ENCODE assay signal across 29 cellular contexts in the genomic region with DNA sequence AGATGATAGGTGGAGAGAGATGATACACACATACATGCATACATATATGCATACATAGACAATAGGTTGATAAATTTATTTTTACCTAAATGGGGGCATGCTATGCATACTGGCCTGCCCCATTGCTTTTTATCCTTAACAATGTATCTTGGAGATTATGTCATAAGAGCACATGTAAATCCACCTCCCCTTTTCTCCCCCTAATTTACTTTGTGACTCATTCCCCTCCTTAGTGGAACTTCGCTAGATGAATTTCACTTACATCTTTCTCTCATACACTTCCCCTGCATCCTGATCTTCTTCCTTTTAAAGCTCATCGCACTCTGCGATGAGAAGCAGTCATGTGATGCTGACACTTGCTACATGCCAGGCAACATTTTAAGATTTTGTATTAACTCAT.
A peak's percentile ranks its signal among the peaks of the same experiment; 100 is the strongest.
DNase-seq lines count a peak whose midpoint lies in the region; ATAC-seq, FAIRE-seq and TF ChIP-seq lines count a peak whose summit lies in the region.
"Had no signal": no experiment of that assay in that cellular context is flagged by ENCODE, and none has a peak within 500 bp of the region (broad histone marks: within the 10 kb centered on the region; RNA-seq: fewer than 3 reads in every experiment).

No MANE protein-coding gene starts in this region.

- H3K4me3 Mint-ChIP-seq in HFFc6, result peak overlapping the region; percentile 6; the same call in 1 of the 2 replicates
- H3K4me3 Mint-ChIP-seq in astrocyte (ENCODE audit: unreplicated experiment), result no peak overlapping the region
- H3K4me3 Mint-ChIP-seq: activated T-helper 1 cell treated with anti-CD3 and anti-CD28 coated beads, Interleukin-12 subunit alpha, Interleukin-12 subunit beta, Interleukin-2, Interleukin-4 antibody, amounts not matched to agents 30 ng/mL and 10 ng/mL and 1 ng/mL, durations not matched to agents 14 hours and 24 hours and 36 hours; CD8-positive, alpha-beta memory T cell; dendritic cell treated with granulocyte-macrophage colony-stimulating factor and Interleukin-4, amounts not matched to agents 40 ng/mL and 50 ng/mL, for 4 days; naive thymus-derived CD8-positive, alpha-beta T cell had no signal

- no peak for FAIRE-seq in astrocyte (lab: Jason Lieb, UNC)
- FAIRE-seq: A204.1, HepG2, keratinocyte had no signal

- TF ChIP-seq CTCF in HFFc6 (IDR thresholded peaks at IDR 0.05), result no peak
- TF ChIP-seq CTCF in astrocyte (IDR thresholded peaks at IDR 0.05; ENCODE audit: insufficient read depth, low read depth, low read length), result no peak
- TF ChIP-seq CTCF in foreskin fibroblast (IDR thresholded peaks at IDR 0.05; ENCODE audit: low read depth, low read length), result no peak
- no peak for TF ChIP-seq CTCF in uterus (IDR thresholded peaks at IDR 0.05)
- TF ChIP-seq CTCF in stomach (IDR thresholded peaks at IDR 0.05), result no peak

- TF ChIP-seq POLR2A in uterus (IDR thresholded peaks at IDR 0.05), result no peak
- no peak for TF ChIP-seq POLR2A in stomach (IDR thresholded peaks at IDR 0.05)

- H3K36me3 Mint-ChIP-seq in HFFc6 (ENCODE audit: low read depth) (no peaks in the 10 kb centered on the region), astrocyte (ENCODE audit: low read depth, unreplicated experiment) (no peaks in the 10 kb centered on the region)
- H3K36me3 Mint-ChIP-seq: CD8-positive, alpha-beta memory T cell; naive thymus-derived CD8-positive, alpha-beta T cell had no signal

- no peak overlapping the region for H3K9ac ChIP-seq in astrocyte (ENCODE audit: low read length)

- H3K4me1 Mint-ChIP-seq in HFFc6 (ENCODE audit: low read depth) (peaks cover 34% of the 10 kb centered on the region), astrocyte (ENCODE audit: low read depth, unreplicated experiment) (no peaks in the 10 kb centered on the region)
- H3K4me1 Mint-ChIP-seq: CD8-positive, alpha-beta memory T cell; naive thymus-derived CD8-positive, alpha-beta T cell had no signal

- H4K20me1 ChIP-seq in astrocyte (ENCODE audit: insufficient read depth, low read length), result no peaks in the 10 kb centered on the region

- intact Hi-C loops in uterus (cut with DNase I; ENCODE audit: low total_unique reads), result loop anchor here (10.0 kb wide), 1 partner anchor 164 kb away; no protein-coding TSS in a partner anchor
- intact Hi-C loops in stomach (cut with DNase I; ENCODE audit: low total_unique reads), result no loop called here

- no peak for ATAC-seq in HG02973 (IDR thresholded peaks at IDR 0.05; ENCODE audit: unreplicated experiment)
- ATAC-seq: HepG2; naive thymus-derived CD8-positive, alpha-beta T cell had no signal

- H3K9me3 Mint-ChIP-seq in HFFc6, result no peaks in the 10 kb centered on the region
- H3K9me3 Mint-ChIP-seq in astrocyte (ENCODE audit: unreplicated experiment), result no peaks in the 10 kb centered on the region
- H3K9me3 Mint-ChIP-seq: activated T-helper 1 cell treated with anti-CD3 and anti-CD28 coated beads, Interleukin-12 subunit alpha, Interleukin-12 subunit beta, Interleukin-2, Interleukin-4 antibody, amounts not matched to agents 30 ng/mL and 10 ng/mL and 1 ng/mL, durations not matched to agents 14 hours and 24 hours and 36 hours; CD8-positive, alpha-beta memory T cell; dendritic cell treated with granulocyte-macrophage colony-stimulating factor and Interleukin-4, amounts not matched to agents 40 ng/mL and 50 ng/mL, for 4 days; naive thymus-derived CD8-positive, alpha-beta T cell had no signal

- H3K27me3 Mint-ChIP-seq in HFFc6 (ENCODE audit: insufficient read depth) (no peaks in the 10 kb centered on the region; the same call in 1 of the 2 replicates), astrocyte (ENCODE audit: low read depth, unreplicated experiment) (peaks cover 18% of the 10 kb centered on the region)

- TF ChIP-seq EP300 in stomach (IDR thresholded peaks at IDR 0.05), result no peak

- 82 to 94% (median 91%) methylated on average over 3 of the region's 3 CpGs for WGBS in stomach, 5 donors

- no peaks in the 10 kb centered on the region for H3K27me3 ChIP-seq in astrocyte (ENCODE audit: insufficient read depth, low read length)
- H3K27me3 ChIP-seq in uterus, result no peaks in the 10 kb centered on the region
- peaks cover 0 to 5% (median 0%) of the 10 kb centered on the region in 3 donors for H3K27me3 ChIP-seq in stomach
- H3K27me3 ChIP-seq: Peyer's patch had no signal

- H3K4me1 ChIP-seq in astrocyte (ENCODE audit: insufficient read depth, low read length), result no peaks in the 10 kb centered on the region
- no peaks in the 10 kb centered on the region for H3K4me1 ChIP-seq in uterus
- H3K4me1 ChIP-seq in stomach, result peaks cover 0 to 7% (median 0%) of the 10 kb centered on the region in 4 donors
- H3K4me1 ChIP-seq: HAP-1, Peyer's patch had no signal

- H3K9me3 ChIP-seq in astrocyte (ENCODE audit: insufficient read depth, low read depth, low read length) (no peaks in the 10 kb centered on the region), uterus (no peaks in the 10 kb centered on the region), stomach (no peaks in the 10 kb centered on the region)
- H3K9me3 ChIP-seq: HAP-1, Peyer's patch, thoracic aorta had no signal

- H3K36me3 ChIP-seq in astrocyte (ENCODE audit: insufficient read depth, low read length), result no peaks in the 10 kb centered on the region
- no peaks in the 10 kb centered on the region for H3K36me3 ChIP-seq in uterus
- H3K36me3 ChIP-seq in stomach, result no peaks in the 10 kb centered on the region
- H3K36me3 ChIP-seq: HAP-1, Peyer's patch, thoracic aorta had no signal

- H3K4me3 ChIP-seq in astrocyte (ENCODE audit: insufficient read depth, low read depth, low read length), result no peak overlapping the region
- H3K4me3 ChIP-seq in foreskin fibroblast (ENCODE audit: low read depth in 1 of 2, low read length in 2 of 2), result no peak overlapping the region
- no peak overlapping the region for H3K4me3 ChIP-seq in uterus
- no peak overlapping the region for H3K4me3 ChIP-seq in stomach
- H3K4me3 ChIP-seq: HAP-1, Peyer's patch, thoracic aorta had no signal

- no peak overlapping the region for H2AFZ ChIP-seq in astrocyte (ENCODE audit: low read depth, low read length)

- peak overlapping the region; percentile 16 for H3K4me2 ChIP-seq in astrocyte (ENCODE audit: low read length)

- H3K79me2 ChIP-seq in astrocyte (ENCODE audit: insufficient read depth, low read length), result no peaks in the 10 kb centered on the region

- H3K27ac ChIP-seq in astrocyte (ENCODE audit: low read depth, low read length) (no peak overlapping the region), uterus (no peak overlapping the region), stomach (no peak overlapping the region)
- H3K27ac ChIP-seq: Peyer's patch, thoracic aorta had no signal

- peak overlapping the region; percentile 36 for H3K27ac Mint-ChIP-seq in HFFc6
- H3K27ac Mint-ChIP-seq in astrocyte (ENCODE audit: unreplicated experiment), result no peak overlapping the region
- H3K27ac Mint-ChIP-seq: activated T-helper 1 cell treated with anti-CD3 and anti-CD28 coated beads, Interleukin-12 subunit alpha, Interleukin-12 subunit beta, Interleukin-2, Interleukin-4 antibody, amounts not matched to agents 30 ng/mL and 10 ng/mL and 1 ng/mL, durations not matched to agents 14 hours and 24 hours and 36 hours; CD8-positive, alpha-beta memory T cell; dendritic cell treated with granulocyte-macrophage colony-stimulating factor and Interleukin-4, amounts not matched to agents 40 ng/mL and 50 ng/mL, for 4 days; naive thymus-derived CD8-positive, alpha-beta T cell had no signal

- DNase-seq in A172 (ENCODE audit: low spot score) (peak; percentile 55), HFFc6 (peak; percentile 39), astrocyte (ENCODE audit: low read depth) (peak; percentile 54), foreskin fibroblast (peak; percentile 32 to 63), uterus (no peak), stomach (no peak)
- DNase-seq in activated T-cell treated with anti-CD3 and anti-CD28 coated beads, Interleukin-2, amount 50 U/mL, for 1 hour, result no peak
- DNase-seq: activated CD4-positive, alpha-beta T cell treated with anti-CD3 and anti-CD28 coated beads, Interleukin-2, amount 50 U/mL, for 4 hours; activated naive CD4-positive, alpha-beta T cell treated with anti-CD3 and anti-CD28 coated beads, Interleukin-2, amount 50 U/mL, for 16 hours; CD8-positive, alpha-beta memory T cell; central memory CD4-positive, alpha-beta T cell; GDM1; midbrain; naive thymus-derived CD8-positive, alpha-beta T cell; NCI-H1092; NCI-H1694 treated with DMSO at 0.1 percent for 48 hours; NCI-H524; occipital lobe; Peyer's patch; SIG-M5; stimulated activated naive CD8-positive, alpha-beta T cell treated with anti-CD3 and anti-CD28 coated beads, Interleukin-15, Interleukin-2, amounts not matched to agents 100 U/mL and 50 U/mL, for 24 hours had no signal

Comparison
In these comparisons a context has a peak if more than half of its experiments do, and no peak if none do; other contexts are left out.
1. DNase-seq: peak in A172 (single experiment), HFFc6 (single experiment), astrocyte (single experiment) and foreskin fibroblast (2 of 2); none in uterus (0 of 2), stomach (single experiment) and activated T-cell treated with anti-CD3 and anti-CD28 coated beads, Interleukin-2, amount 50 U/mL, for 1 hour (single experiment).